9 cellular contexts compared by ENCODE assay signal in genomic region chr1:221335161-221336101, GRCh38.
DNase-seq lines count a peak whose midpoint lies in the region; ATAC-seq and TF ChIP-seq lines count a peak whose summit lies in the region.
"Had no signal": no experiment of that assay in that cellular context is flagged by ENCODE, and none has a peak within 500 bp of the region (broad histone marks: within the 10 kb centered on the region; RNA-seq: fewer than 3 reads in every experiment).

No MANE protein-coding gene starts in this region.

- H3K4me3 Mint-ChIP-seq in osteocyte (ENCODE audit: unreplicated experiment): no peak overlapping the region
- H3K4me3 Mint-ChIP-seq in CD4-positive, alpha-beta memory T cell: no peak overlapping the region

- H3K36me3 ChIP-seq in CD4-positive, alpha-beta memory T cell (ENCODE audit: insufficient read depth, low read length): no peaks in the 10 kb centered on the region

- peak; percentile 93 for ATAC-seq in sciatic nerve

- no peaks in the 10 kb centered on the region for H3K4me1 ChIP-seq in CD4-positive, alpha-beta memory T cell (ENCODE audit: insufficient read depth, low read length)

- H3K27ac ChIP-seq in CD4-positive, alpha-beta memory T cell (ENCODE audit: low read depth, low read length): no peak overlapping the region
- H3K27ac ChIP-seq: HL-60 had no signal

- DNase-seq in GM04504 (ENCODE audit: low read depth) (peak; percentile 94), T1000 (lab: John Stamatoyannopoulos, UW) (peak; percentile 91), head of caudate nucleus (peak in 27 of 42 donors; percentile 2 to 80 (median 41)), sciatic nerve (ENCODE audit: low spot score) (peak; percentile 67), 8988T (no peak), osteocyte (ENCODE audit: extremely low spot score, unreplicated experiment) (no peak)
- DNase-seq in CD4-positive, alpha-beta memory T cell: no peak
- no peak for DNase-seq in stimulated activated CD4-positive, alpha-beta T cell treated with anti-CD3 and anti-CD28 coated beads, Interleukin-1b, Interleukin-23, amount 100 ng/mL, for 48 hours

- H3K27me3 ChIP-seq in CD4-positive, alpha-beta memory T cell (ENCODE audit: insufficient read depth, low read length): no peaks in the 10 kb centered on the region

- H3K4me3 ChIP-seq in CD4-positive, alpha-beta memory T cell (ENCODE audit: low read length in 2 of 2): no peak overlapping the region

- POLR2A ChIA-PET in CD4-positive, alpha-beta memory T cell (lab: Charles Lee; ENCODE audit: partially characterized antibody): no interaction called here

- CTCF ChIA-PET in CD4-positive, alpha-beta memory T cell (lab: Charles Lee; ENCODE audit: partially characterized antibody): no interaction called here

- H3K36me3 Mint-ChIP-seq in osteocyte (ENCODE audit: unreplicated experiment): no peaks in the 10 kb centered on the region
- peaks cover 0 to 3% of the 10 kb centered on the region in 2 donors for H3K36me3 Mint-ChIP-seq in CD4-positive, alpha-beta memory T cell

- no peaks in the 10 kb centered on the region for H3K27me3 Mint-ChIP-seq in osteocyte (ENCODE audit: unreplicated experiment)
- peaks cover 0 to 8% of the 10 kb centered on the region in 2 donors for H3K27me3 Mint-ChIP-seq in CD4-positive, alpha-beta memory T cell

- intact Hi-C loops in head of caudate nucleus (cut with DNase I) (loop anchor here (10.0 kb wide), 1 partner anchor 99 kb away; no protein-coding TSS in a partner anchor), sciatic nerve (cut with DNase I) (no loop called here)
- intact Hi-C loops in CD4-positive, alpha-beta memory T cell (cut with micrococcal nuclease): no loop called here

- H3K27ac Mint-ChIP-seq in osteocyte (ENCODE audit: unreplicated experiment): no peak overlapping the region
- H3K27ac Mint-ChIP-seq in CD4-positive, alpha-beta memory T cell: no peak overlapping the region

- no peaks in the 10 kb centered on the region for H3K4me1 Mint-ChIP-seq in osteocyte (ENCODE audit: unreplicated experiment)
- H3K4me1 Mint-ChIP-seq in CD4-positive, alpha-beta memory T cell: peaks cover 0 to 8% (median 0%) of the 10 kb centered on the region in 4 donors

- H3K9me3 Mint-ChIP-seq in osteocyte (ENCODE audit: unreplicated experiment): peaks cover 18% of the 10 kb centered on the region
- H3K9me3 Mint-ChIP-seq in CD4-positive, alpha-beta memory T cell: peaks cover 0 to 24% (median 16%) of the 10 kb centered on the region in 8 donors

- H3K9me3 ChIP-seq in CD4-positive, alpha-beta memory T cell (ENCODE audit: control insufficient read depth in 1 of 2, low read length in 2 of 2): no peaks in the 10 kb centered on the region

- no peak for TF ChIP-seq CTCF in osteocyte (IDR thresholded peaks at IDR 0.05)

Comparison
In these comparisons a context has a peak if more than half of its experiments do, and no peak if none do; other contexts are left out.
1. DNase-seq: peak in GM04504 (single experiment), T1000 (single experiment), head of caudate nucleus (27 of 42) and sciatic nerve (single experiment); none in 8988T (single experiment), osteocyte (single experiment), CD4-positive, alpha-beta memory T cell (0 of 5) and stimulated activated CD4-positive, alpha-beta T cell treated with anti-CD3 and anti-CD28 coated beads, Interleukin-1b, Interleukin-23, amount 100 ng/mL, for 48 hours (single experiment).